In the genomic region with DNA sequence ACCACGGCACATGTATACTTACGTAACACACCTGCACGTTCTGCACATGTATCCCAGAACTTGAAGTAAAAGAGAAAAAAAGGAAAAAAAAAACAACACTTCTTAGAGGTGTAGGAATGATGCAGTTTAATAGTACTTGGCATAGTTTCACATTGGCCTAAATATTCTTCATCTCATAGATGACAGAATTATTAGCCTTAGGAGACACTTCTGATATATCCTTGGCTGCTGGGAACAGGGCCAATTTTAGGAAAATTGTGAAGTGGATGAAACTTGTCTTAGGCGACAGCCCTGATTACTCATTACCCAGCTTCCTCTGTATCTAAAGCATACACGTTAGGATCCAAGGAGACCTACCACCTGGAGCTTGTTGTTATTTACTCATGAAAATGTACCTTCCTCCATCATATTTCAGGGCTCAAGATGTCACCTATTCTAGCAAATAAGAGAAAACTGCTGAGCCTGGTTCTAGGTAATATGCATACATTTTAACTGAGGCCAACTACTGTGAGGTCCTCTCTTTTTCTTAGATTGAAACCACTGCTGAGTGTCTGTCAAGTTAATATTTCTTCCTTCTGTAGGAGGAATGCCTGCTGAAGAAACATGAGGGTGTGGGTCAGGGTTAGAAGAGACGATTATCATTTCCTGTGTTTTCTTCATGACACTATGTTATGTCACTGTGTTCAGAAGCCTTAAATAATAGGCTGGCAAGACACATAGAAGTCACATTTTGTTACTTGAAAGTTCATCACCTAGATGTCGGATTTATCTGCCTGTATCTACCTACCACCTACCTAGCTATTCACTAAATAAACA, we compare ENCODE assay signal across 1 cellular context.
TF ChIP-seq lines count a peak whose summit lies in the region.

No MANE protein-coding gene starts in this region.

TF ChIP-seq in K562, 482 proteins besides CTCF, POLR2A, EP300 and RAD21 (continued from another document and continues in another):
- TF ChIP-seq, protein P1, sequence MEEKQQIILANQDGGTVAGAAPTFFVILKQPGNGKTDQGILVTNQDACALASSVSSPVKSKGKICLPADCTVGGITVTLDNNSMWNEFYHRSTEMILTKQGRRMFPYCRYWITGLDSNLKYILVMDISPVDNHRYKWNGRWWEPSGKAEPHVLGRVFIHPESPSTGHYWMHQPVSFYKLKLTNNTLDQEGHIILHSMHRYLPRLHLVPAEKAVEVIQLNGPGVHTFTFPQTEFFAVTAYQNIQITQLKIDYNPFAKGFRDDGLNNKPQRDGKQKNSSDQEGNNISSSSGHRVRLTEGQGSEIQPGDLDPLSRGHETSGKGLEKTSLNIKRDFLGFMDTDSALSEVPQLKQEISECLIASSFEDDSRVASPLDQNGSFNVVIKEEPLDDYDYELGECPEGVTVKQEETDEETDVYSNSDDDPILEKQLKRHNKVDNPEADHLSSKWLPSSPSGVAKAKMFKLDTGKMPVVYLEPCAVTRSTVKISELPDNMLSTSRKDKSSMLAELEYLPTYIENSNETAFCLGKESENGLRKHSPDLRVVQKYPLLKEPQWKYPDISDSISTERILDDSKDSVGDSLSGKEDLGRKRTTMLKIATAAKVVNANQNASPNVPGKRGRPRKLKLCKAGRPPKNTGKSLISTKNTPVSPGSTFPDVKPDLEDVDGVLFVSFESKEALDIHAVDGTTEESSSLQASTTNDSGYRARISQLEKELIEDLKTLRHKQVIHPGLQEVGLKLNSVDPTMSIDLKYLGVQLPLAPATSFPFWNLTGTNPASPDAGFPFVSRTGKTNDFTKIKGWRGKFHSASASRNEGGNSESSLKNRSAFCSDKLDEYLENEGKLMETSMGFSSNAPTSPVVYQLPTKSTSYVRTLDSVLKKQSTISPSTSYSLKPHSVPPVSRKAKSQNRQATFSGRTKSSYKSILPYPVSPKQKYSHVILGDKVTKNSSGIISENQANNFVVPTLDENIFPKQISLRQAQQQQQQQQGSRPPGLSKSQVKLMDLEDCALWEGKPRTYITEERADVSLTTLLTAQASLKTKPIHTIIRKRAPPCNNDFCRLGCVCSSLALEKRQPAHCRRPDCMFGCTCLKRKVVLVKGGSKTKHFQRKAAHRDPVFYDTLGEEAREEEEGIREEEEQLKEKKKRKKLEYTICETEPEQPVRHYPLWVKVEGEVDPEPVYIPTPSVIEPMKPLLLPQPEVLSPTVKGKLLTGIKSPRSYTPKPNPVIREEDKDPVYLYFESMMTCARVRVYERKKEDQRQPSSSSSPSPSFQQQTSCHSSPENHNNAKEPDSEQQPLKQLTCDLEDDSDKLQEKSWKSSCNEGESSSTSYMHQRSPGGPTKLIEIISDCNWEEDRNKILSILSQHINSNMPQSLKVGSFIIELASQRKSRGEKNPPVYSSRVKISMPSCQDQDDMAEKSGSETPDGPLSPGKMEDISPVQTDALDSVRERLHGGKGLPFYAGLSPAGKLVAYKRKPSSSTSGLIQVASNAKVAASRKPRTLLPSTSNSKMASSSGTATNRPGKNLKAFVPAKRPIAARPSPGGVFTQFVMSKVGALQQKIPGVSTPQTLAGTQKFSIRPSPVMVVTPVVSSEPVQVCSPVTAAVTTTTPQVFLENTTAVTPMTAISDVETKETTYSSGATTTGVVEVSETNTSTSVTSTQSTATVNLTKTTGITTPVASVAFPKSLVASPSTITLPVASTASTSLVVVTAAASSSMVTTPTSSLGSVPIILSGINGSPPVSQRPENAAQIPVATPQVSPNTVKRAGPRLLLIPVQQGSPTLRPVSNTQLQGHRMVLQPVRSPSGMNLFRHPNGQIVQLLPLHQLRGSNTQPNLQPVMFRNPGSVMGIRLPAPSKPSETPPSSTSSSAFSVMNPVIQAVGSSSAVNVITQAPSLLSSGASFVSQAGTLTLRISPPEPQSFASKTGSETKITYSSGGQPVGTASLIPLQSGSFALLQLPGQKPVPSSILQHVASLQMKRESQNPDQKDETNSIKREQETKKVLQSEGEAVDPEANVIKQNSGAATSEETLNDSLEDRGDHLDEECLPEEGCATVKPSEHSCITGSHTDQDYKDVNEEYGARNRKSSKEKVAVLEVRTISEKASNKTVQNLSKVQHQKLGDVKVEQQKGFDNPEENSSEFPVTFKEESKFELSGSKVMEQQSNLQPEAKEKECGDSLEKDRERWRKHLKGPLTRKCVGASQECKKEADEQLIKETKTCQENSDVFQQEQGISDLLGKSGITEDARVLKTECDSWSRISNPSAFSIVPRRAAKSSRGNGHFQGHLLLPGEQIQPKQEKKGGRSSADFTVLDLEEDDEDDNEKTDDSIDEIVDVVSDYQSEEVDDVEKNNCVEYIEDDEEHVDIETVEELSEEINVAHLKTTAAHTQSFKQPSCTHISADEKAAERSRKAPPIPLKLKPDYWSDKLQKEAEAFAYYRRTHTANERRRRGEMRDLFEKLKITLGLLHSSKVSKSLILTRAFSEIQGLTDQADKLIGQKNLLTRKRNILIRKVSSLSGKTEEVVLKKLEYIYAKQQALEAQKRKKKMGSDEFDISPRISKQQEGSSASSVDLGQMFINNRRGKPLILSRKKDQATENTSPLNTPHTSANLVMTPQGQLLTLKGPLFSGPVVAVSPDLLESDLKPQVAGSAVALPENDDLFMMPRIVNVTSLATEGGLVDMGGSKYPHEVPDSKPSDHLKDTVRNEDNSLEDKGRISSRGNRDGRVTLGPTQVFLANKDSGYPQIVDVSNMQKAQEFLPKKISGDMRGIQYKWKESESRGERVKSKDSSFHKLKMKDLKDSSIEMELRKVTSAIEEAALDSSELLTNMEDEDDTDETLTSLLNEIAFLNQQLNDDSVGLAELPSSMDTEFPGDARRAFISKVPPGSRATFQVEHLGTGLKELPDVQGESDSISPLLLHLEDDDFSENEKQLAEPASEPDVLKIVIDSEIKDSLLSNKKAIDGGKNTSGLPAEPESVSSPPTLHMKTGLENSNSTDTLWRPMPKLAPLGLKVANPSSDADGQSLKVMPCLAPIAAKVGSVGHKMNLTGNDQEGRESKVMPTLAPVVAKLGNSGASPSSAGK (IDR thresholded peaks at IDR 0.05) = peak; percentile 16; the same call in 1 of the 2 replicates
- TF ChIP-seq FIP1L1 (IDR thresholded peaks at IDR 0.05; ENCODE audit: low read depth, low read length, poor library complexity, severe bottlenecking) (no peak), PPARD (CRISPR knock-in tag; IDR thresholded peaks at IDR 0.05) (no peak), ZNF589 (CRISPR knock-in tag; IDR thresholded peaks at IDR 0.05; ENCODE audit: low read depth) (no peak), TAF15 (IDR thresholded peaks at IDR 0.05; ENCODE audit: low read depth, low read length) (no peak), ZNF717 (CRISPR knock-in tag; IDR thresholded peaks at IDR 0.05) (no peak), TEAD1 (CRISPR knock-in tag; IDR thresholded peaks at IDR 0.05) (no peak), ZNF707 (CRISPR knock-in tag; conservative IDR thresholded peaks at IDR 0.05) (no peak), NR2F6 (CRISPR knock-in tag; IDR thresholded peaks at IDR 0.05) (no peak), SMAD3 (CRISPR knock-in tag; conservative IDR thresholded peaks at IDR 0.05) (no peak), SRSF7 (optimal IDR thresholded peaks at IDR 0.05; ENCODE audit: low read depth, low read length) (no peak), MEF2D (tag; conservative IDR thresholded peaks at IDR 0.05; ENCODE audit: low read depth) (no peak), YBX1 (IDR thresholded peaks at IDR 0.05) (no peak), SAP30 (IDR thresholded peaks at IDR 0.05; ENCODE audit: borderline replicate concordance, insufficient read depth, low read depth, low read length, poor library complexity, severe bottlenecking) (no peak), HDAC8 (tag; IDR thresholded peaks at IDR 0.05) (no peak)
- TF ChIP-seq, protein P2, sequence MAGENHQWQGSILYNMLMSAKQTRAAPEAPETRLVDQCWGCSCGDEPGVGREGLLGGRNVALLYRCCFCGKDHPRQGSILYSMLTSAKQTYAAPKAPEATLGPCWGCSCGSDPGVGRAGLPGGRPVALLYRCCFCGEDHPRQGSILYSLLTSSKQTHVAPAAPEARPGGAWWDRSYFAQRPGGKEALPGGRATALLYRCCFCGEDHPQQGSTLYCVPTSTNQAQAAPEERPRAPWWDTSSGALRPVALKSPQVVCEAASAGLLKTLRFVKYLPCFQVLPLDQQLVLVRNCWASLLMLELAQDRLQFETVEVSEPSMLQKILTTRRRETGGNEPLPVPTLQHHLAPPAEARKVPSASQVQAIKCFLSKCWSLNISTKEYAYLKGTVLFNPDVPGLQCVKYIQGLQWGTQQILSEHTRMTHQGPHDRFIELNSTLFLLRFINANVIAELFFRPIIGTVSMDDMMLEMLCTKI (IDR thresholded peaks at IDR 0.05; ENCODE audit: partially characterized antibody) = no peak
- TF ChIP-seq, protein P3, sequence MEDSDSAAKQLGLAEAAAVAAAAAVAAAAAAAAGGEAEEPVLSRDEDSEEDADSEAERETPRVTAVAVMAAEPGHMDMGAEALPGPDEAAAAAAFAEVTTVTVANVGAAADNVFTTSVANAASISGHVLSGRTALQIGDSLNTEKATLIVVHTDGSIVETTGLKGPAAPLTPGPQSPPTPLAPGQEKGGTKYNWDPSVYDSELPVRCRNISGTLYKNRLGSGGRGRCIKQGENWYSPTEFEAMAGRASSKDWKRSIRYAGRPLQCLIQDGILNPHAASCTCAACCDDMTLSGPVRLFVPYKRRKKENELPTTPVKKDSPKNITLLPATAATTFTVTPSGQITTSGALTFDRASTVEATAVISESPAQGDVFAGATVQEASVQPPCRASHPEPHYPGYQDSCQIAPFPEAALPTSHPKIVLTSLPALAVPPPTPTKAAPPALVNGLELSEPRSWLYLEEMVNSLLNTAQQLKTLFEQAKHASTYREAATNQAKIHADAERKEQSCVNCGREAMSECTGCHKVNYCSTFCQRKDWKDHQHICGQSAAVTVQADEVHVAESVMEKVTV (CRISPR knock-in tag; IDR thresholded peaks at IDR 0.05) = no peak
- TF ChIP-seq, protein P4, sequence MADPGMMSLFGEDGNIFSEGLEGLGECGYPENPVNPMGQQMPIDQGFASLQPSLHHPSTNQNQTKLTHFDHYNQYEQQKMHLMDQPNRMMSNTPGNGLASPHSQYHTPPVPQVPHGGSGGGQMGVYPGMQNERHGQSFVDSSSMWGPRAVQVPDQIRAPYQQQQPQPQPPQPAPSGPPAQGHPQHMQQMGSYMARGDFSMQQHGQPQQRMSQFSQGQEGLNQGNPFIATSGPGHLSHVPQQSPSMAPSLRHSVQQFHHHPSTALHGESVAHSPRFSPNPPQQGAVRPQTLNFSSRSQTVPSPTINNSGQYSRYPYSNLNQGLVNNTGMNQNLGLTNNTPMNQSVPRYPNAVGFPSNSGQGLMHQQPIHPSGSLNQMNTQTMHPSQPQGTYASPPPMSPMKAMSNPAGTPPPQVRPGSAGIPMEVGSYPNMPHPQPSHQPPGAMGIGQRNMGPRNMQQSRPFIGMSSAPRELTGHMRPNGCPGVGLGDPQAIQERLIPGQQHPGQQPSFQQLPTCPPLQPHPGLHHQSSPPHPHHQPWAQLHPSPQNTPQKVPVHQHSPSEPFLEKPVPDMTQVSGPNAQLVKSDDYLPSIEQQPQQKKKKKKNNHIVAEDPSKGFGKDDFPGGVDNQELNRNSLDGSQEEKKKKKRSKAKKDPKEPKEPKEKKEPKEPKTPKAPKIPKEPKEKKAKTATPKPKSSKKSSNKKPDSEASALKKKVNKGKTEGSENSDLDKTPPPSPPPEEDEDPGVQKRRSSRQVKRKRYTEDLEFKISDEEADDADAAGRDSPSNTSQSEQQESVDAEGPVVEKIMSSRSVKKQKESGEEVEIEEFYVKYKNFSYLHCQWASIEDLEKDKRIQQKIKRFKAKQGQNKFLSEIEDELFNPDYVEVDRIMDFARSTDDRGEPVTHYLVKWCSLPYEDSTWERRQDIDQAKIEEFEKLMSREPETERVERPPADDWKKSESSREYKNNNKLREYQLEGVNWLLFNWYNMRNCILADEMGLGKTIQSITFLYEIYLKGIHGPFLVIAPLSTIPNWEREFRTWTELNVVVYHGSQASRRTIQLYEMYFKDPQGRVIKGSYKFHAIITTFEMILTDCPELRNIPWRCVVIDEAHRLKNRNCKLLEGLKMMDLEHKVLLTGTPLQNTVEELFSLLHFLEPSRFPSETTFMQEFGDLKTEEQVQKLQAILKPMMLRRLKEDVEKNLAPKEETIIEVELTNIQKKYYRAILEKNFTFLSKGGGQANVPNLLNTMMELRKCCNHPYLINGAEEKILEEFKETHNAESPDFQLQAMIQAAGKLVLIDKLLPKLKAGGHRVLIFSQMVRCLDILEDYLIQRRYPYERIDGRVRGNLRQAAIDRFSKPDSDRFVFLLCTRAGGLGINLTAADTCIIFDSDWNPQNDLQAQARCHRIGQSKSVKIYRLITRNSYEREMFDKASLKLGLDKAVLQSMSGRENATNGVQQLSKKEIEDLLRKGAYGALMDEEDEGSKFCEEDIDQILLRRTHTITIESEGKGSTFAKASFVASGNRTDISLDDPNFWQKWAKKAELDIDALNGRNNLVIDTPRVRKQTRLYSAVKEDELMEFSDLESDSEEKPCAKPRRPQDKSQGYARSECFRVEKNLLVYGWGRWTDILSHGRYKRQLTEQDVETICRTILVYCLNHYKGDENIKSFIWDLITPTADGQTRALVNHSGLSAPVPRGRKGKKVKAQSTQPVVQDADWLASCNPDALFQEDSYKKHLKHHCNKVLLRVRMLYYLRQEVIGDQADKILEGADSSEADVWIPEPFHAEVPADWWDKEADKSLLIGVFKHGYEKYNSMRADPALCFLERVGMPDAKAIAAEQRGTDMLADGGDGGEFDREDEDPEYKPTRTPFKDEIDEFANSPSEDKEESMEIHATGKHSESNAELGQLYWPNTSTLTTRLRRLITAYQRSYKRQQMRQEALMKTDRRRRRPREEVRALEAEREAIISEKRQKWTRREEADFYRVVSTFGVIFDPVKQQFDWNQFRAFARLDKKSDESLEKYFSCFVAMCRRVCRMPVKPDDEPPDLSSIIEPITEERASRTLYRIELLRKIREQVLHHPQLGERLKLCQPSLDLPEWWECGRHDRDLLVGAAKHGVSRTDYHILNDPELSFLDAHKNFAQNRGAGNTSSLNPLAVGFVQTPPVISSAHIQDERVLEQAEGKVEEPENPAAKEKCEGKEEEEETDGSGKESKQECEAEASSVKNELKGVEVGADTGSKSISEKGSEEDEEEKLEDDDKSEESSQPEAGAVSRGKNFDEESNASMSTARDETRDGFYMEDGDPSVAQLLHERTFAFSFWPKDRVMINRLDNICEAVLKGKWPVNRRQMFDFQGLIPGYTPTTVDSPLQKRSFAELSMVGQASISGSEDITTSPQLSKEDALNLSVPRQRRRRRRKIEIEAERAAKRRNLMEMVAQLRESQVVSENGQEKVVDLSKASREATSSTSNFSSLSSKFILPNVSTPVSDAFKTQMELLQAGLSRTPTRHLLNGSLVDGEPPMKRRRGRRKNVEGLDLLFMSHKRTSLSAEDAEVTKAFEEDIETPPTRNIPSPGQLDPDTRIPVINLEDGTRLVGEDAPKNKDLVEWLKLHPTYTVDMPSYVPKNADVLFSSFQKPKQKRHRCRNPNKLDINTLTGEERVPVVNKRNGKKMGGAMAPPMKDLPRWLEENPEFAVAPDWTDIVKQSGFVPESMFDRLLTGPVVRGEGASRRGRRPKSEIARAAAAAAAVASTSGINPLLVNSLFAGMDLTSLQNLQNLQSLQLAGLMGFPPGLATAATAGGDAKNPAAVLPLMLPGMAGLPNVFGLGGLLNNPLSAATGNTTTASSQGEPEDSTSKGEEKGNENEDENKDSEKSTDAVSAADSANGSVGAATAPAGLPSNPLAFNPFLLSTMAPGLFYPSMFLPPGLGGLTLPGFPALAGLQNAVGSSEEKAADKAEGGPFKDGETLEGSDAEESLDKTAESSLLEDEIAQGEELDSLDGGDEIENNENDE (IDR thresholded peaks at IDR 0.05; ENCODE audit: low read depth, low read length) = no peak
- TF ChIP-seq, protein P5, sequence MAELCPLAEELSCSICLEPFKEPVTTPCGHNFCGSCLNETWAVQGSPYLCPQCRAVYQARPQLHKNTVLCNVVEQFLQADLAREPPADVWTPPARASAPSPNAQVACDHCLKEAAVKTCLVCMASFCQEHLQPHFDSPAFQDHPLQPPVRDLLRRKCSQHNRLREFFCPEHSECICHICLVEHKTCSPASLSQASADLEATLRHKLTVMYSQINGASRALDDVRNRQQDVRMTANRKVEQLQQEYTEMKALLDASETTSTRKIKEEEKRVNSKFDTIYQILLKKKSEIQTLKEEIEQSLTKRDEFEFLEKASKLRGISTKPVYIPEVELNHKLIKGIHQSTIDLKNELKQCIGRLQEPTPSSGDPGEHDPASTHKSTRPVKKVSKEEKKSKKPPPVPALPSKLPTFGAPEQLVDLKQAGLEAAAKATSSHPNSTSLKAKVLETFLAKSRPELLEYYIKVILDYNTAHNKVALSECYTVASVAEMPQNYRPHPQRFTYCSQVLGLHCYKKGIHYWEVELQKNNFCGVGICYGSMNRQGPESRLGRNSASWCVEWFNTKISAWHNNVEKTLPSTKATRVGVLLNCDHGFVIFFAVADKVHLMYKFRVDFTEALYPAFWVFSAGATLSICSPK (IDR thresholded peaks at IDR 0.05; ENCODE audit: borderline replicate concordance) = no peak
